8 cellular contexts compared by ENCODE assay signal in the genomic region with DNA sequence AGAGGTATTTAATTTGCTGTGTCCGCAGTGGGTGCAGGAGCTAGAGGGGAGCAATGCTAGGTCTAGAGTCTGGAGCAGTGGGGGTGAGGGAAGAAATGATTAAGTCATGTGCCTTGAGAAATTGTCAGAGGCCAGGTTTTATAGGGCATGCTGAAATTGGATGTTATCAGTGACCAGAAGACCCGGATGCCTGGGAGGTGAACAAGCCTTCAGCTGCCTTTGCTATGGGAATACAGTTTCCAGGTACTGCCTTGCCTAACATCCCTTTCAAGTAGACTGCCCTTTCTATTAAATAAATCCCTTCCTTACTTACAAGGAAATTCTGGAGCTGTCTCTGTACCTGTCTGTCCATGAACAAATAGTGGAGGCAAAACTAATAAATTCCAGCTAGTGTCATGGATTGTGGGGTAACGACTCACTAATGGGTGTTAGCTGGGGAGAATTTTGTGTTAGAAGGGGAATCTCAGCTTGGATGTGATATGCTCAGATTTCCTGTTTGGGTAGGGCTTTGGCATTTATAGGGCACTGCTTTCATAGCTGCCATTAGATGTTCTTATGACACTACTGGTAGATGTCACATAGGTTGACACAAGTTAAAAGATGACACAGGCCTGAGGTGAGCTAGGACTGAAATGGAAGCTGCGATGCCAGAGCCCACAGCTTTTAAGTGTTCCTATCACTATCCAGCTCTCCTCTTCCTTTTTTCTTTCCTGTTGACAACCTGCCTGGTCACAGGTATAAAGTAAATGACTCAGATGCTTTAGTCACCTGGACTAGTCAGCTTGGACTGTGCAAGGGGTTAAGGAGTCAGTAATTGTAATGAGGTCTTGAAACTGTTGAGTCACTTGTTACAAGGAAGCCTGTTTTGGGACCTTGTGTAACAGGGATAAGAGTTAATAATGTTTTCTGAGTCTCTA. TPM values are rescaled to one million over a fixed set of nuclear protein-coding genes. Genes with fewer than 3 reads are reported as not detected.
DNase-seq lines count a peak whose midpoint lies in the region; ATAC-seq, FAIRE-seq and TF ChIP-seq lines count a peak whose summit lies in the region.

No MANE protein-coding gene starts in this region.

- H3K27ac ChIP-seq in GM12878 (ENCODE audit: control insufficient read depth, insufficient read depth) (peak overlapping the region; percentile 71), lower lobe of right lung (peak overlapping the region; percentile 50)

- no peaks in the 10 kb centered on the region for H4K20me1 ChIP-seq in GM12878 (ENCODE audit: control insufficient read depth, insufficient read depth)

- TF ChIP-seq EP300 in GM12878 (IDR thresholded peaks at IDR 0.05; ENCODE audit: borderline replicate concordance in 1 of 2, control insufficient read depth in 1 of 2, low read depth in 2 of 2, low read length in 2 of 2), result no peak

- no TSS peak for BruUV-seq in GM12878 (replicated peaks; lab: Mats Ljungman, UMichigan)

- peaks cover 91% of the 10 kb centered on the region for H3K79me2 ChIP-seq in GM12878 (ENCODE audit: control insufficient read depth, insufficient read depth, low read length)

- H3K4me3 ChIP-seq in GM12878 (0 out of 2 replicates have a peak overlapping the region, but pooled peaks have one; percentile 15), lower lobe of right lung (no peak overlapping the region)

- TF ChIP-seq POLR2A in GM12878 (IDR thresholded peaks at IDR 0.05; ENCODE audit: low read depth, low read length) (0 out of 2 replicates have a peak, but pooled peaks have one; percentile 13), H54 (IDR thresholded peaks at IDR 0.05; ENCODE audit: low read depth, low read length) (no peak)

- SMC1A ChIA-PET in GM12878 (lab: Charles Lee; ENCODE audit: uncharacterized antibody, unreplicated experiment), result interaction anchor here (1.0 to 12.8 kb wide), 20 partner anchors 9 to 124 kb away, joined by 3 to 150 read pairs (median 6); partner anchors contain the start of gene CHD2

- H3K4me2 ChIP-seq in GM12878 (ENCODE audit: control insufficient read depth, insufficient read depth), result peak overlapping the region; percentile 73; the same call in 1 of the 2 replicates

- no peak for TF ChIP-seq RAD21 in GM12878 (IDR thresholded peaks at IDR 0.05; ENCODE audit: insufficient read depth, low read depth, low read length)

- peak overlapping the region; percentile 1; the same call in 1 of the 2 replicates for H3K9ac ChIP-seq in GM12878 (ENCODE audit: control insufficient read depth, insufficient read depth, low read length)

- 75% methylated on average over 4 of the region's 4 CpGs for WGBS in GM12878 (ENCODE audit: insufficient coverage, insufficient replicate concordance, low lambda C conversion rate, missing lambda C conversion rate)

- POLR2A ChIA-PET in GM12878 (lab: Charles Lee), result interaction anchor here (0.5 to 14.3 kb wide), 15 partner anchors 8 to 256 kb away, joined by 3 to 184 read pairs (median 3); partner anchors contain the start of gene CHD2

- CTCF ChIA-PET in GM12878 (lab: Yijun Ruan, JAX), result interaction anchor here (0.5 to 9.4 kb wide), 15 partner anchors 14 to 402 kb away, joined by 3 to 126 read pairs (median 5); partner anchors contain the start of gene CHD2

- H2AFZ ChIP-seq in GM12878 (ENCODE audit: control insufficient read depth, low read depth, low read length), result no peak overlapping the region

- H3K36me3 ChIP-seq in GM12878 (ENCODE audit: control insufficient read depth in 2 of 2, insufficient read depth in 2 of 2, low read length in 1 of 2) (peaks cover 10 to 48% of the 10 kb centered on the region in 2 experiments), lower lobe of right lung (peaks cover 37% of the 10 kb centered on the region)

- no peak for FAIRE-seq in GM12878 (lab: Jason Lieb, UNC)
- FAIRE-seq in H54 (lab: Jason Lieb, UNC), result no peak

- ATAC-seq in Right ventricle myocardium superior (ENCODE audit: poor library complexity) (peak; percentile 8), Right ventricle myocardium inferior (no peak), GM12878 (peak; percentile 52), lower lobe of right lung (peak; percentile 70 to 71), HG03378 (IDR thresholded peaks at IDR 0.05; ENCODE audit: unreplicated experiment) (no peak), HG02571 (IDR thresholded peaks at IDR 0.05; ENCODE audit: unreplicated experiment) (no peak)

- RAD21 ChIA-PET in GM12878 (lab: Charles Lee; ENCODE audit: unreplicated experiment), result interaction anchor here (0.9 to 10.9 kb wide), 14 partner anchors 10 to 126 kb away, joined by 3 to 128 read pairs (median 7); partner anchors contain the start of gene CHD2

- intact Hi-C loops in Right ventricle myocardium superior (cut with DNase I) (no loop called here), Right ventricle myocardium inferior (cut with DNase I) (no loop called here), GM12878 (cut with micrococcal nuclease; ENCODE audit: unreplicated experiment) (no loop called here), lower lobe of right lung (cut with DNase I) (no loop called here), posterior vena cava (cut with DNase I) (no loop called here)

- H3K4me1 ChIP-seq in GM12878 (ENCODE audit: control insufficient read depth, insufficient read depth, low read length), result peaks cover 29% of the 10 kb centered on the region
- peaks cover 76% of the 10 kb centered on the region for H3K4me1 ChIP-seq in lower lobe of right lung

- no peaks in the 10 kb centered on the region; the same call in 2 of the 3 replicates for H3K9me3 ChIP-seq in GM12878 (replicated peaks; ENCODE audit: control insufficient read depth, insufficient read depth, low read length)
- no peaks in the 10 kb centered on the region for H3K9me3 ChIP-seq in lower lobe of right lung

- in situ Hi-C loops in GM12878 (cut with MboI), result no loop called here

- DNase-seq in Right ventricle myocardium superior (no peak), Right ventricle myocardium inferior (ENCODE audit: missing footprints) (no peak), GM12878 (ENCODE audit: low read depth, low spot score) (no peak), lower lobe of right lung (no peak), posterior vena cava (ENCODE audit: low spot score) (no peak), H54 (ENCODE audit: insufficient read length, low spot score) (no peak)

- TF ChIP-seq CTCF in GM12878 (IDR thresholded peaks at IDR 0.05 in 2 of 3, conservative IDR thresholded peaks at IDR 0.05 in 1 of 3; ENCODE audit: control insufficient read depth in 2 of 3, extremely low read depth in 1 of 3, insufficient read depth in 1 of 3, low read depth in 3 of 3, low read length in 3 of 3) (no peak), lower lobe of right lung (IDR thresholded peaks at IDR 0.05) (no peak)

- no peaks in the 10 kb centered on the region for H3K27me3 ChIP-seq in GM12878 (replicated peaks in 1 of 2; ENCODE audit: control insufficient read depth in 2 of 2, insufficient read depth in 2 of 2, low read length in 1 of 2)
- no peaks in the 10 kb centered on the region for H3K27me3 ChIP-seq in lower lobe of right lung (ENCODE audit: low read depth)

TF ChIP-seq in GM12878, 131 proteins besides CTCF, POLR2A, EP300 and RAD21:
- peak; percentile 24; the same call in 1 of the 2 replicates for TF ChIP-seq BACH1 (IDR thresholded peaks at IDR 0.05; ENCODE audit: borderline replicate concordance)
- TF ChIP-seq ZBED1 (IDR thresholded peaks at IDR 0.05; ENCODE audit: borderline replicate concordance), result no peak
- no peak for TF ChIP-seq ZSCAN29 (IDR thresholded peaks at IDR 0.05)
- 0 out of 2 replicates have a peak, but pooled peaks have one; percentile 12 for TF ChIP-seq WRNIP1 (IDR thresholded peaks at IDR 0.05; ENCODE audit: borderline replicate concordance, low read depth, low read length)
- TF ChIP-seq, protein P1, sequence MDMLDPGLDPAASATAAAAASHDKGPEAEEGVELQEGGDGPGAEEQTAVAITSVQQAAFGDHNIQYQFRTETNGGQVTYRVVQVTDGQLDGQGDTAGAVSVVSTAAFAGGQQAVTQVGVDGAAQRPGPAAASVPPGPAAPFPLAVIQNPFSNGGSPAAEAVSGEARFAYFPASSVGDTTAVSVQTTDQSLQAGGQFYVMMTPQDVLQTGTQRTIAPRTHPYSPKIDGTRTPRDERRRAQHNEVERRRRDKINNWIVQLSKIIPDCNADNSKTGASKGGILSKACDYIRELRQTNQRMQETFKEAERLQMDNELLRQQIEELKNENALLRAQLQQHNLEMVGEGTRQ (IDR thresholded peaks at IDR 0.05; ENCODE audit: borderline replicate concordance, low read depth, low read length), result no peak
TF ChIP-seq in GM12878: peak in this region for 2.

RNA-seq across cellular contexts. Expression of gene CHD2, which starts 21.3 kb away (rescaled TPM):
- total RNA-seq in Right ventricle myocardium superior (43.5 TPM), Right ventricle myocardium inferior (45.9 TPM), GM12878 (2014; rRNA removed) (57.4 and 74.4 TPM in 2 replicates), GM12878 (2014; rRNA removed; fragmentation: Illumina TruSeq; extraction: Trizol) (64.6 and 74.9 TPM in 2 replicates), GM12878 (2021) (77.0 and 87.4 TPM in 2 replicates), lower lobe of right lung (158 TPM), posterior vena cava (100 to 1,000 TPM in 1 of 2 donors, 10 to 100 TPM in 1; 94.5 to 104 TPM)
- total RNA-seq in GM12878 (2013; cell fraction: nucleolus; rRNA removed), result 881 and 884 TPM in 2 replicates
- 50.2 TPM for polyA plus RNA-seq in GM12878 (2011; ENCODE audit: low read depth)
- polyA plus RNA-seq in GM12878 (2011; rRNA removed) (94.7 and 100 TPM in 2 replicates), GM12878 (2014; fragmentation: Illumina TruSeq; extraction: Trizol) (88.0 and 102 TPM in 2 replicates), GM12878 (2014; fragmentation: Nextera tagmentation; extraction: Ambion mirVana) (10 to 100 TPM; 38.1 to 42.8 TPM), GM12878 (2014; rRNA removed) (59.8 and 69.9 TPM in 2 replicates), GM12878 (2016; fragmentation: Nextera tagmentation; extraction: Ambion mirVana) (10 to 100 TPM; 53.6 to 62.0 TPM)
- 65.9 and 93.5 TPM in 2 replicates for polyA plus RNA-seq in GM12878 (2011; cell fraction: cytosol; rRNA removed)
- 175 and 192 TPM in 2 replicates for polyA plus RNA-seq in GM12878 (2011; cell fraction: nucleus; rRNA removed)
- polyA plus RNA-seq in GM12878 (2012), result 64.4 and 66.3 TPM in 2 replicates
- polyA minus RNA-seq in GM12878 (2011; rRNA and poly(A)+ RNA removed), result 113 and 149 TPM in 2 replicates
- 40.9 and 46.5 TPM in 2 replicates for polyA minus RNA-seq in GM12878 (2011; cell fraction: cytosol; rRNA and poly(A)+ RNA removed)
- 297 and 397 TPM in 2 replicates for polyA minus RNA-seq in GM12878 (2011; cell fraction: nucleus; rRNA and poly(A)+ RNA removed)

Comparison
In these comparisons a context has a peak if more than half of its experiments do, and no peak if none do; other contexts are left out.
1. ATAC-seq: peak in Right ventricle myocardium superior (single experiment), GM12878 (single experiment) and lower lobe of right lung (2 of 2); none in Right ventricle myocardium inferior (single experiment), HG03378 (single experiment) and HG02571 (single experiment).